In genomic region chr2:60251247-60251646, GRCh38 we compare ENCODE assay signal across 8 cellular contexts.
"Had no signal": no experiment of that assay in that cellular context is flagged by ENCODE, and none has a peak within 500 bp of the region (broad histone marks: within the 10 kb centered on the region; RNA-seq: fewer than 3 reads in every experiment).

No MANE protein-coding gene starts in this region.

- H3K4me3 ChIP-seq: GM12878 had no signal

- FAIRE-seq: G401.6, GM12878, GM12891, GM12892, GM18507, GM19239 had no signal

- ATAC-seq: GM12878 had no signal

- DNase-seq: GDM1, GF-D8 had no signal
